ENCODE assay signal across 8 cellular contexts in the genomic region with DNA sequence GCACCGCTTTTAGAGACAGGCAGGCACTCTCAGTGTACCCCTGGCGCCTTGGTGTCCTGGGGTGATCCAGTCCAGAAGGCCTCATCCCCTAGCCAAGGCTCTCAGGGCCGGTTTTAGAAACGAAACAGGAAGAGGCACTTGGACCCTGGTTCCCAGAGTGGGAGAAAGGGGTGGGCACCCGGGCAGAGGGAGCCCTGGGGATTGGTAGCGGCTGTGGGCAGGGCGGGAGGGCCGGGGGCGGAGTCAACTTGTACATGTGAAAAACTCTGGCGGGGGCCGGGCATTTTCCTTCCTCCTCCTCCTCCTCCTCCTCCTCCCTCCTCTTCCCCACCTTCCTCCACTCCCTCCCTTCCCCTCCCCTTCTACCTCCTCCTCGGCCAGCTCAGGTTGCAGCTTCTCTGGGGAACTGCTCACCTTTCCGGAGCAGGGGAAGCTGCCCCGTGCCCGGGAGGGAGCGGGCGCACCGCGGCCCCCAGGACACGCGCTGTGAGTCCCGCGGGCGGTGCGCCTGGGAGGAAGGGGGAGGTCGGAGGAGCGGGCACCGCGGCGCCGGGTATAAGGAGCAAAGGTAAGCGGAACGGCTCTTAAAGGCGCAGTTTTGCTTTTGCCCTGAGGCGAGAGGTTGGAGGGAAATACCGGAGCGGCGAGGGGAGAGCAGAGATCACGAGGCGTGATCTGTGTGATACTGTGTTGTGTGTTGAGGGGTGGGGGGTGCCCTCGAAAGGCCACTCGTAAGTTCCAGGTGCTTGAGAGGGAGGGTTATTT. TPM values are rescaled to one million over a fixed set of nuclear protein-coding genes. Genes with fewer than 3 reads are reported as not detected.
DNase-seq lines count a peak whose midpoint lies in the region; ATAC-seq and TF ChIP-seq lines count a peak whose summit lies in the region.

Gene CDK18, plus strand, starts transcription at position 359 of the 765 bp plus-strand sequence. CDS start 18,499 bp downstream, outside the sequence.

- ATAC-seq in GM18520 (IDR thresholded peaks at IDR 0.05; ENCODE audit: unreplicated experiment) (no peak), GM18519 (IDR thresholded peaks at IDR 0.05; ENCODE audit: low FRiP score, unreplicated experiment) (no peak)

- intact Hi-C loops in CD14-positive monocyte (cut with micrococcal nuclease) = no loop called here
- intact Hi-C loops in prostate gland (cut with DNase I) = no loop called here

- H4K20me1 ChIP-seq in KMS-11 (ENCODE audit: insufficient read depth) = no peaks in the 10 kb centered on the region

- H3K27me3 ChIP-seq in KMS-11 (ENCODE audit: insufficient read depth, low read depth) (no peaks in the 10 kb centered on the region), prostate gland (replicated peaks; ENCODE audit: insufficient read depth) (no peaks in the 10 kb centered on the region)

- WGBS in prostate gland = 4% methylated on average over 41 of the region's 42 CpGs

- peak within 1 kb of the TSS; percentile 79 to 86 for H3K4me3 Mint-ChIP-seq in CD14-positive monocyte

- H3K4me2 ChIP-seq in KMS-11 = peak within 1 kb of the TSS; percentile 92

- peak within 1 kb of the TSS in 3 of 7 donors; percentile 28 to 86 (median 68) for H3K27ac Mint-ChIP-seq in CD14-positive monocyte

- H3K27ac ChIP-seq in KMS-11 (peak within 1 kb of the TSS; percentile 42), angular gyrus (ENCODE audit: low read depth, low read length) (peak within 1 kb of the TSS; percentile 94), prostate gland (peak within 1 kb of the TSS; percentile 27 to 55)

- peak within 1 kb of the TSS; percentile 85 for H3K4me3 ChIP-seq in KMS-11 (IDR thresholded peaks at IDR 0.05; ENCODE audit: insufficient read depth, low read depth, low read length)
- peak within 1 kb of the TSS; percentile 38 to 49 for H3K4me3 ChIP-seq in prostate gland

- H3K9ac ChIP-seq in KMS-11 = peak within 1 kb of the TSS; percentile 88

- peaks cover 22% of the 10 kb centered on the region for H3K4me1 Mint-ChIP-seq in CD14-positive monocyte

- no peak for TF ChIP-seq CTCF in CD14-positive monocyte (IDR thresholded peaks at IDR 0.05)
- TF ChIP-seq CTCF in KMS-11 (conservative IDR thresholded peaks at IDR 0.05; ENCODE audit: low read depth, low read length) = no peak
- peak in 1 of 4 experiments; percentile 5 for TF ChIP-seq CTCF in prostate gland (IDR thresholded peaks at IDR 0.05)

- H3K36me3 Mint-ChIP-seq in CD14-positive monocyte = no peaks in the 10 kb centered on the region

- H2AFZ ChIP-seq in KMS-11 (ENCODE audit: low read depth) = peak within 1 kb of the TSS; percentile 94

- DNase-seq in CD14-positive monocyte (ENCODE audit: low spot score) (no peak), RKO (ENCODE audit: low spot score) (peak; percentile 77), hepatic stellate cell (ENCODE audit: low spot score) (peak; percentile 81), prostate gland (ENCODE audit: low spot score) (peak; percentile 86)

- no peaks in the 10 kb centered on the region for H3K9me3 ChIP-seq in prostate gland

- H3K79me2 ChIP-seq in KMS-11 (ENCODE audit: insufficient read depth, low read depth) = peaks cover 8% of the 10 kb centered on the region; the same call in 1 of the 2 replicates

- H3K4me1 ChIP-seq in KMS-11 (ENCODE audit: low read depth, poor library complexity, severe bottlenecking) = peaks cover 12% of the 10 kb centered on the region
- no peaks in the 10 kb centered on the region for H3K4me1 ChIP-seq in prostate gland (replicated peaks)

- H3K27me3 Mint-ChIP-seq in CD14-positive monocyte (ENCODE audit: low read depth in 3 of 3) = peaks cover 5 to 7% (median 6%) of the 10 kb centered on the region in 3 donors

- peak; percentile 87 for TF ChIP-seq POLR2A in prostate gland (IDR thresholded peaks at IDR 0.05)

- H3K9me3 Mint-ChIP-seq in CD14-positive monocyte = no peaks in the 10 kb centered on the region

- H3K36me3 ChIP-seq in KMS-11 (ENCODE audit: insufficient read depth) = no peaks in the 10 kb centered on the region
- H3K36me3 ChIP-seq in prostate gland = no peaks in the 10 kb centered on the region

RNA-seq across cellular contexts. Expression of gene CDK18, which starts in this region (rescaled TPM):
- polyA plus RNA-seq in CD14-positive monocyte = under 1 TPM; 0.48 to 0.66 TPM
- 10 to 100 TPM; 11.1 to 16.2 TPM for total RNA-seq in prostate gland

Comparison
In these comparisons a context has a peak if more than half of its experiments do, and no peak if none do; other contexts are left out.
1. H3K27ac ChIP-seq: peak in every context shown above with its lines; median percentile 94 in angular gyrus; 42 in KMS-11; 41 in prostate gland.